ENCODE assay signal across 8 cellular contexts in genomic region chr11:33039274-33040126, GRCh38. TPM values are rescaled to one million over a fixed set of nuclear protein-coding genes. Genes with fewer than 3 reads are reported as not detected.
DNase-seq lines count a peak whose midpoint lies in the region; ATAC-seq and TF ChIP-seq lines count a peak whose summit lies in the region.

Gene TCP11L1, plus strand, starts transcription at chr11:33039572. Its CDS starts 4,202 bp downstream, at chr11:33043774.

- peak within 1 kb of the TSS; percentile 92 to 98 (median 95) for H3K27ac Mint-ChIP-seq in CD4-positive, alpha-beta memory T cell
- peak within 1 kb of the TSS; percentile 97 for H3K27ac Mint-ChIP-seq in activated CD8-positive, alpha-beta T cell treated with anti-CD3 and anti-CD28 coated beads for 36 hours

- peak within 1 kb of the TSS; percentile 62 to 73 for H3K4me3 ChIP-seq in CD4-positive, alpha-beta memory T cell (ENCODE audit: low read length in 2 of 2)
- H3K4me3 ChIP-seq in lower lobe of right lung, result peak within 1 kb of the TSS; percentile 97

- peaks cover 11% of the 10 kb centered on the region for H3K4me1 ChIP-seq in CD4-positive, alpha-beta memory T cell (ENCODE audit: insufficient read depth, low read length)
- H3K4me1 ChIP-seq in lower lobe of right lung, result peaks cover 15% of the 10 kb centered on the region

- no peaks in the 10 kb centered on the region for H3K27me3 ChIP-seq in CD4-positive, alpha-beta memory T cell (ENCODE audit: insufficient read depth, low read length)
- no peaks in the 10 kb centered on the region for H3K27me3 ChIP-seq in lower lobe of right lung (ENCODE audit: low read depth)

- H3K9me3 ChIP-seq in CD4-positive, alpha-beta memory T cell (ENCODE audit: control insufficient read depth in 1 of 2, low read length in 2 of 2), result no peaks in the 10 kb centered on the region
- H3K9me3 ChIP-seq in lower lobe of right lung, result no peaks in the 10 kb centered on the region

- peaks cover 2 to 7% of the 10 kb centered on the region in 2 donors for H3K27me3 Mint-ChIP-seq in CD4-positive, alpha-beta memory T cell
- peaks cover 1% of the 10 kb centered on the region for H3K27me3 Mint-ChIP-seq in activated CD8-positive, alpha-beta T cell treated with anti-CD3 and anti-CD28 coated beads for 36 hours

- POLR2A ChIA-PET in CD4-positive, alpha-beta memory T cell (lab: Charles Lee; ENCODE audit: partially characterized antibody), result interaction anchor here (0.6 to 3.8 kb wide), 17 partner anchors 8 to 1012 kb away, joined by 3 to 43 read pairs (median 7); partner anchors contain the start of genes CAPRIN1, CSTF3, DEPDC7 and EIF3M
- POLR2A ChIA-PET in activated CD8-positive, alpha-beta T cell treated with anti-CD3 and anti-CD28 coated beads for 36 hours (lab: Charles Lee), result interaction anchor here (0.7 to 3.1 kb wide), 17 partner anchors 8 to 1976 kb away, joined by 3 to 26 read pairs (median 3); partner anchors contain the start of genes DEPDC7 and QSER1

- H3K36me3 Mint-ChIP-seq in CD4-positive, alpha-beta memory T cell, result peaks cover 4 to 16% of the 10 kb centered on the region in 2 donors
- peaks cover 8% of the 10 kb centered on the region for H3K36me3 Mint-ChIP-seq in activated CD8-positive, alpha-beta T cell treated with anti-CD3 and anti-CD28 coated beads for 36 hours (ENCODE audit: low read depth)

- no peak for TF ChIP-seq CTCF in activated CD8-positive, alpha-beta T cell treated with anti-CD3 and anti-CD28 coated beads for 36 hours (IDR thresholded peaks at IDR 0.05)
- no peak for TF ChIP-seq CTCF in lower lobe of right lung (IDR thresholded peaks at IDR 0.05)

- intact Hi-C loops in CD4-positive, alpha-beta memory T cell (cut with micrococcal nuclease), result loop anchor here (1.0 to 5.0 kb wide), 8 partner anchors 24 to 219 kb away; partner anchors contain the start of genes CSTF3, DEPDC7 and QSER1
- intact Hi-C loops in activated CD8-positive, alpha-beta T cell treated with anti-CD3 and anti-CD28 coated beads for 36 hours (cut with micrococcal nuclease), result loop anchor here (1.0 kb wide), 1 partner anchor 28 kb away; no protein-coding TSS in a partner anchor
- intact Hi-C loops in lower lobe of right lung (cut with DNase I), result no loop called here

- peak; percentile 74 to 90 (median 80) for DNase-seq in CD4-positive, alpha-beta memory T cell
- DNase-seq in NCI-H82 (lab: John Stamatoyannopoulos, UW), result peak; percentile 91
- DNase-seq in activated CD8-positive, alpha-beta T cell treated with anti-CD3 and anti-CD28 coated beads for 36 hours, result peak; percentile 86
- DNase-seq in effector CD8-positive, alpha-beta T cell (lab: John Stamatoyannopoulos, UW), result peak; percentile 73
- DNase-seq in lower lobe of right lung, result peak; percentile 85
- peak; percentile 43 to 70 (median 62) for DNase-seq in stimulated activated CD4-positive, alpha-beta T cell treated with anti-CD3 and anti-CD28 coated beads, TNF-alpha, amount 100 ng/mL, for 4 hours (ENCODE audit: low read depth in 3 of 3)

- H3K36me3 ChIP-seq in CD4-positive, alpha-beta memory T cell (ENCODE audit: insufficient read depth, low read length), result no peaks in the 10 kb centered on the region
- peaks cover 6% of the 10 kb centered on the region for H3K36me3 ChIP-seq in lower lobe of right lung

- H3K4me3 Mint-ChIP-seq in CD4-positive, alpha-beta memory T cell, result peak within 1 kb of the TSS; percentile 93 to 95 (median 95)
- peak within 1 kb of the TSS; percentile 87 for H3K4me3 Mint-ChIP-seq in activated CD8-positive, alpha-beta T cell treated with anti-CD3 and anti-CD28 coated beads for 36 hours

- CTCF ChIA-PET in CD4-positive, alpha-beta memory T cell (lab: Charles Lee; ENCODE audit: partially characterized antibody), result interaction anchor here (0.6 to 3.1 kb wide), 13 partner anchors 14 to 146 kb away, joined by 3 to 16 read pairs (median 6); partner anchors contain the start of genes DEPDC7 and QSER1
- CTCF ChIA-PET in activated CD8-positive, alpha-beta T cell treated with anti-CD3 and anti-CD28 coated beads for 36 hours (lab: Charles Lee), result interaction anchor here (0.6 to 2.2 kb wide), 7 partner anchors 16 to 232 kb away, joined by 3 to 9 read pairs (median 5); no protein-coding TSS in a partner anchor

- H3K4me1 Mint-ChIP-seq in CD4-positive, alpha-beta memory T cell, result peaks cover 8 to 19% (median 11%) of the 10 kb centered on the region in 4 donors
- peaks cover 25% of the 10 kb centered on the region for H3K4me1 Mint-ChIP-seq in activated CD8-positive, alpha-beta T cell treated with anti-CD3 and anti-CD28 coated beads for 36 hours (ENCODE audit: low read depth)

- peak within 1 kb of the TSS; percentile 78 for H3K27ac ChIP-seq in CD4-positive, alpha-beta memory T cell (ENCODE audit: low read depth, low read length)
- H3K27ac ChIP-seq in lower lobe of right lung, result peak within 1 kb of the TSS; percentile 99

- peaks cover 0 to 3% (median 0%) of the 10 kb centered on the region in 8 donors for H3K9me3 Mint-ChIP-seq in CD4-positive, alpha-beta memory T cell
- H3K9me3 Mint-ChIP-seq in activated CD8-positive, alpha-beta T cell treated with anti-CD3 and anti-CD28 coated beads for 36 hours, result no peaks in the 10 kb centered on the region

- ATAC-seq in GM19438 (IDR thresholded peaks at IDR 0.05; ENCODE audit: low read depth, unreplicated experiment) (peak; percentile 78), HG03565 (IDR thresholded peaks at IDR 0.05; ENCODE audit: unreplicated experiment) (peak; percentile 68), lower lobe of right lung (peak; percentile 95)
- peak; percentile 75 for ATAC-seq in activated CD8-positive, alpha-beta T cell treated with anti-CD3 and anti-CD28 coated beads for 36 hours

RNA-seq across cellular contexts. Expression of gene TCP11L1, which starts in this region (rescaled TPM):
- total RNA-seq in CD4-positive, alpha-beta memory T cell, result 10 to 100 TPM; 20.2 to 20.9 TPM
- 1 to 10 TPM; 6.0 to 6.6 TPM for polyA plus RNA-seq in CD4-positive, alpha-beta memory T cell
- 10 to 100 TPM; 11.0 to 12.7 TPM for total RNA-seq in activated CD8-positive, alpha-beta T cell treated with anti-CD3 and anti-CD28 coated beads for 36 hours
- 18.1 TPM for total RNA-seq in lower lobe of right lung

Comparison
In these comparisons a context has a peak if more than half of its experiments do, and no peak if none do; other contexts are left out.
1. Peak in every context shown above with its lines: DNase-seq, ATAC-seq, H3K4me3 ChIP-seq and H3K27ac ChIP-seq.